In genomic region chr11:132576706-132577105, GRCh38 we compare ENCODE assay signal across 12 cellular contexts.
DNase-seq lines count a peak whose midpoint lies in the region; ATAC-seq, FAIRE-seq and TF ChIP-seq lines count a peak whose summit lies in the region.
"Had no signal": no experiment of that assay in that cellular context is flagged by ENCODE, and none has a peak within 500 bp of the region (broad histone marks: within the 10 kb centered on the region; RNA-seq: fewer than 3 reads in every experiment).

No MANE protein-coding gene starts in this region.

- no peak overlapping the region for H3K9ac ChIP-seq in HepG2 (ENCODE audit: insufficient read depth, low read depth, low read length)
- H3K9ac ChIP-seq: parathyroid adenoma had no signal

- H3K4me3 ChIP-seq in MG63 (no peak overlapping the region), epithelial cell of esophagus (ENCODE audit: low read length) (no peak overlapping the region), HepG2 (replicated peaks in 1 of 3; ENCODE audit: insufficient read depth in 1 of 3, low read depth in 2 of 3, low read length in 3 of 3) (no peak overlapping the region)
- H3K4me3 ChIP-seq: tibial artery had no signal

- in situ Hi-C loops in HepG2 (cut with HindIII; ENCODE audit: extremely low pct_ligation_motif_present, low pct_unique_long_range_greater_than_20kb): no loop called here

- WGBS in HepG2 (ENCODE audit: low lambda C conversion rate): 10% methylated on average over 3 of the region's 3 CpGs

- no peaks in the 10 kb centered on the region for H4K20me1 ChIP-seq in HepG2 (ENCODE audit: insufficient read depth, low read length)

- ATAC-seq in HepG2 (no peak), HG02970 (IDR thresholded peaks at IDR 0.05; ENCODE audit: low FRiP score, unreplicated experiment) (no peak)

- H3K36me3 ChIP-seq in MG63 (no peaks in the 10 kb centered on the region), HepG2 (replicated peaks in 1 of 2; ENCODE audit: control insufficient read depth in 1 of 2, insufficient read depth in 2 of 2, low read length in 2 of 2) (no peaks in the 10 kb centered on the region)
- H3K36me3 ChIP-seq: tibial artery had no signal

- no peaks in the 10 kb centered on the region for H3K27me3 ChIP-seq in MG63
- no peaks in the 10 kb centered on the region for H3K27me3 ChIP-seq in HepG2 (ENCODE audit: control insufficient read depth in 1 of 2, insufficient read depth in 2 of 2, low read length in 2 of 2)
- H3K27me3 ChIP-seq: tibial artery had no signal

- peak; percentile 48 for DNase-seq in D341Med (ENCODE audit: low spot score)
- peak; percentile 86 for DNase-seq in MG63
- DNase-seq in epithelial cell of esophagus (ENCODE audit: low read depth): peak; percentile 30
- peak; percentile 88 for DNase-seq in myocyte (ENCODE audit: low read depth)
- no peak for DNase-seq in midbrain (lab: John Stamatoyannopoulos, UW)
- no peak for DNase-seq in HepG2 (ENCODE audit: low spot score)
- DNase-seq in NCI-H2107 treated with DMSO at 0.1 percent for 48 hours (lab: John Stamatoyannopoulos, UW; ENCODE audit: unreplicated experiment): no peak
- DNase-seq: activated effector memory CD4-positive, alpha-beta T cell treated with anti-CD3 and anti-CD28 coated beads, Interleukin-2, amount 50 U/mL, for 16 hours; tibial artery had no signal

- CTCF ChIA-PET in HepG2 (lab: Yijun Ruan, JAX; ENCODE audit: low intra/inter-chr PET ratio, low total read pairs): no interaction called here

- H3K9me3 ChIP-seq in MG63 (no peaks in the 10 kb centered on the region), HepG2 (ENCODE audit: low read length) (peaks cover 86% of the 10 kb centered on the region)
- H3K9me3 ChIP-seq: tibial artery had no signal

- no peaks in the 10 kb centered on the region for H3K4me1 ChIP-seq in HepG2 (ENCODE audit: insufficient read depth, low read length)
- H3K4me1 ChIP-seq: parathyroid adenoma, tibial artery had no signal

- no peak overlapping the region for H2AFZ ChIP-seq in HepG2 (ENCODE audit: low read length)
- H2AFZ ChIP-seq: parathyroid adenoma had no signal

- TF ChIP-seq RAD21 in HepG2 (CRISPR knock-in tag; IDR thresholded peaks at IDR 0.05): no peak

- H3K79me2 ChIP-seq in HepG2 (ENCODE audit: insufficient read depth, low read length): no peaks in the 10 kb centered on the region
- H3K79me2 ChIP-seq: parathyroid adenoma had no signal

- FAIRE-seq in HepG2 (lab: Jason Lieb, UNC): no peak
- FAIRE-seq: keratinocyte had no signal

- TF ChIP-seq POLR2A in HepG2 (IDR thresholded peaks at IDR 0.05; ENCODE audit: insufficient read depth in 1 of 2, low read depth in 2 of 2, low read length in 2 of 2): no peak

- intact Hi-C loops in HepG2 (cut with micrococcal nuclease; ENCODE audit: unreplicated experiment): no loop called here

- no TSS peak for BruUV-seq in HepG2 (replicated peaks; lab: Mats Ljungman, UMichigan)

- H3K4me2 ChIP-seq in HepG2 (ENCODE audit: low read depth, low read length): no peak overlapping the region

- TF ChIP-seq EP300 in HepG2 (IDR thresholded peaks at IDR 0.05; ENCODE audit: low read depth in 2 of 2, low read length in 2 of 2) (no peak), HepG2 (CRISPR knock-in tag; IDR thresholded peaks at IDR 0.05; ENCODE audit: borderline replicate concordance) (no peak)

- POLR2A ChIA-PET in HepG2 (lab: Yijun Ruan, JAX): no interaction called here

- TF ChIP-seq CTCF in epithelial cell of esophagus (IDR thresholded peaks at IDR 0.05; ENCODE audit: insufficient read depth, low read depth, low read length, missing control alignments) (no peak), HepG2 (CRISPR knock-in tag; IDR thresholded peaks at IDR 0.05) (no peak)

- no peak overlapping the region for H3K27ac ChIP-seq in HepG2 (ENCODE audit: extremely low read length, insufficient read depth, low read length)
- H3K27ac ChIP-seq: parathyroid adenoma, tibial artery had no signal

TF ChIP-seq in HepG2, 621 proteins besides CTCF, POLR2A, EP300 and RAD21:
- TF ChIP-seq MED1 (CRISPR knock-in tag; IDR thresholded peaks at IDR 0.05) (no peak), PCBP1 (IDR thresholded peaks at IDR 0.05; ENCODE audit: borderline replicate concordance, low read depth, low read length) (no peak), SOX5 (CRISPR knock-in tag; IDR thresholded peaks at IDR 0.05; ENCODE audit: borderline replicate concordance) (no peak), ZSCAN20 (CRISPR knock-in tag; IDR thresholded peaks at IDR 0.05; ENCODE audit: borderline replicate concordance) (no peak), HOXA5 (CRISPR knock-in tag; IDR thresholded peaks at IDR 0.05) (no peak), CAMTA2 (CRISPR knock-in tag; IDR thresholded peaks at IDR 0.05; ENCODE audit: borderline replicate concordance) (no peak), NFE2 (CRISPR knock-in tag; IDR thresholded peaks at IDR 0.05) (no peak), ZNF713 (CRISPR knock-in tag; IDR thresholded peaks at IDR 0.05) (no peak), MLLT10 (CRISPR knock-in tag; IDR thresholded peaks at IDR 0.05) (no peak)
- TF ChIP-seq, protein P1, sequence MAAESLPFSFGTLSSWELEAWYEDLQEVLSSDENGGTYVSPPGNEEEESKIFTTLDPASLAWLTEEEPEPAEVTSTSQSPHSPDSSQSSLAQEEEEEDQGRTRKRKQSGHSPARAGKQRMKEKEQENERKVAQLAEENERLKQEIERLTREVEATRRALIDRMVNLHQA (CRISPR knock-in tag; IDR thresholded peaks at IDR 0.05): no peak
- TF ChIP-seq, protein P2, sequence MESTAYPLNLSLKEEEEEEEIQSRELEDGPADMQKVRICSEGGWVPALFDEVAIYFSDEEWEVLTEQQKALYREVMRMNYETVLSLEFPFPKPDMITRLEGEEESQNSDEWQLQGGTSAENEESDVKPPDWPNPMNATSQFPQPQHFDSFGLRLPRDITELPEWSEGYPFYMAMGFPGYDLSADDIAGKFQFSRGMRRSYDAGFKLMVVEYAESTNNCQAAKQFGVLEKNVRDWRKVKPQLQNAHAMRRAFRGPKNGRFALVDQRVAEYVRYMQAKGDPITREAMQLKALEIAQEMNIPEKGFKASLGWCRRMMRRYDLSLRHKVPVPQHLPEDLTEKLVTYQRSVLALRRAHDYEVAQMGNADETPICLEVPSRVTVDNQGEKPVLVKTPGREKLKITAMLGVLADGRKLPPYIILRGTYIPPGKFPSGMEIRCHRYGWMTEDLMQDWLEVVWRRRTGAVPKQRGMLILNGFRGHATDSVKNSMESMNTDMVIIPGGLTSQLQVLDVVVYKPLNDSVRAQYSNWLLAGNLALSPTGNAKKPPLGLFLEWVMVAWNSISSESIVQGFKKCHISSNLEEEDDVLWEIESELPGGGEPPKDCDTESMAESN (CRISPR knock-in tag; conservative IDR thresholded peaks at IDR 0.05): no peak

Comparison
In these comparisons a context has a peak if more than half of its experiments do, and no peak if none do; other contexts are left out.
1. DNase-seq: peak in D341Med (single experiment), MG63 (single experiment), epithelial cell of esophagus (single experiment) and myocyte (single experiment); none in midbrain (single experiment), HepG2 (single experiment) and NCI-H2107 treated with DMSO at 0.1 percent for 48 hours (single experiment).